In genomic region chr13:28867564-28867963, GRCh38 we compare ENCODE assay signal across 17 cellular contexts. TPM values are rescaled to one million over a fixed set of nuclear protein-coding genes. Genes with fewer than 3 reads are reported as not detected.
DNase-seq lines count a peak whose midpoint lies in the region; ATAC-seq, FAIRE-seq and TF ChIP-seq lines count a peak whose summit lies in the region.
"Had no signal": no experiment of that assay in that cellular context is flagged by ENCODE, and none has a peak within 500 bp of the region (broad histone marks: within the 10 kb centered on the region; RNA-seq: fewer than 3 reads in every experiment).

No MANE protein-coding gene starts in this region.

- TF ChIP-seq CTCF in right atrium auricular region (IDR thresholded peaks at IDR 0.05) (no peak), heart left ventricle (IDR thresholded peaks at IDR 0.05) (no peak)

- ATAC-seq in Right ventricle myocardium superior (ENCODE audit: poor library complexity) = peak; percentile 86
- ATAC-seq in heart left ventricle = peak; percentile 67 to 84 (median 76)
- peak; percentile 24 for ATAC-seq in left lobe of liver
- ATAC-seq: CD8-positive, alpha-beta T cell; GM12878; HepG2 had no signal

- no peak for FAIRE-seq in H54 (lab: Jason Lieb, UNC)
- FAIRE-seq: HepG2 had no signal

- no peak overlapping the region for H3K4me3 ChIP-seq in right atrium auricular region
- H3K4me3 ChIP-seq in heart left ventricle = no peak overlapping the region
- H3K4me3 ChIP-seq: BLaER1 treated with 17β-estradiol and CSF1 and Interleukin-3, amounts not matched to agents 10 nM and 100 nM; GM12878 had no signal

- DNase-seq in Right ventricle myocardium superior = no peak
- DNase-seq in right atrium auricular region (ENCODE audit: low spot score) = no peak
- peak in 4 of 5 donors; percentile 29 to 40 (median 35) for DNase-seq in heart left ventricle
- no peak for DNase-seq in left lobe of liver (ENCODE audit: low spot score)
- DNase-seq in middle frontal gyrus (ENCODE audit: extremely low spot score, low spot score) = no peak
- no peak for DNase-seq in activated T-cell treated with anti-CD3 and anti-CD28 coated beads for 4 hours
- no peak for DNase-seq in H54 (ENCODE audit: insufficient read length, low spot score)
- DNase-seq: 8988T; Calu3; CD8-positive, alpha-beta T cell; DMS79 treated with DMSO at 0.1 percent for 48 hours; GOT3; H9 had no signal

- TF ChIP-seq POLR2A in heart left ventricle (IDR thresholded peaks at IDR 0.05) = no peak
- TF ChIP-seq POLR2A in H54 (IDR thresholded peaks at IDR 0.05; ENCODE audit: low read depth, low read length) = no peak

- H3K36me3 ChIP-seq in right atrium auricular region = no peaks in the 10 kb centered on the region
- no peaks in the 10 kb centered on the region for H3K36me3 ChIP-seq in heart left ventricle
- H3K36me3 ChIP-seq: BLaER1 treated with 17β-estradiol and CSF1 and Interleukin-3, amounts not matched to agents 10 nM and 100 nM had no signal

- H3K4me1 ChIP-seq in right atrium auricular region = no peaks in the 10 kb centered on the region
- H3K4me1 ChIP-seq in heart left ventricle = peaks cover 0 to 18% (median 0%) of the 10 kb centered on the region in 12 donors

- H3K27me3 ChIP-seq in right atrium auricular region (no peaks in the 10 kb centered on the region), heart left ventricle (no peaks in the 10 kb centered on the region)
- H3K27me3 ChIP-seq: BLaER1 treated with 17β-estradiol and CSF1 and Interleukin-3, amounts not matched to agents 10 nM and 100 nM had no signal

- intact Hi-C loops in Right ventricle myocardium superior (cut with DNase I) = no loop called here
- intact Hi-C loops in heart left ventricle (cut with DNase I) = no loop called here

- WGBS in heart left ventricle, 4 donors = 29 to 50% (median 38%) methylated on average over 1 of the region's 1 CpG

- H3K9me3 ChIP-seq in right atrium auricular region (peaks cover 5 to 6% of the 10 kb centered on the region in 2 donors), heart left ventricle (peaks cover 0 to 10% (median 6%) of the 10 kb centered on the region in 12 donors)

- H3K27ac ChIP-seq in right atrium auricular region = peak overlapping the region in 1 of 2 donors; percentile 72
- H3K27ac ChIP-seq in heart left ventricle = peak overlapping the region in 5 of 12 donors; percentile 1 to 61 (median 39)
- H3K27ac ChIP-seq: BLaER1 treated with 17β-estradiol and CSF1 and Interleukin-3, amounts not matched to agents 10 nM and 100 nM had no signal

RNA-seq across cellular contexts. Expression of gene MTUS2, which starts 47.4 kb away (rescaled TPM):
- 118 TPM for total RNA-seq in Right ventricle myocardium superior
- total RNA-seq in right atrium auricular region = 100 to 1,000 TPM in 1 of 2 donors, 10 to 100 TPM in 1; 34.6 to 142 TPM
- total RNA-seq in heart left ventricle = 100 to 1,000 TPM in 3 of 9 donors, 10 to 100 TPM in 6; 35.9 to 174 (median 67.9) TPM
- polyA plus RNA-seq in heart left ventricle = 10 to 100 TPM; 28.7 to 75.0 TPM
- 0.53 TPM for total RNA-seq in left lobe of liver
- total RNA-seq: B cell; Calu3; CD8-positive, alpha-beta T cell; HepG2 had no signal
- polyA plus RNA-seq: HepG2 had no signal

Comparison
In these comparisons a context has a peak if more than half of its experiments do, and no peak if none do; other contexts are left out.
1. DNase-seq: peak in heart left ventricle (4 of 5); none in Right ventricle myocardium superior (single experiment), right atrium auricular region (single experiment), left lobe of liver (single experiment), middle frontal gyrus (single experiment), activated T-cell treated with anti-CD3 and anti-CD28 coated beads for 4 hours (single experiment) and H54 (single experiment).
2. ATAC-seq: peak in every context shown above with its lines; median percentile 86 in Right ventricle myocardium superior; 76 in heart left ventricle; 24 in left lobe of liver.
3. RNA of gene MTUS2, which starts 47.4 kb away (total RNA-seq): 34.6 to 142 TPM in right atrium auricular region, 118 TPM in Right ventricle myocardium superior (single experiment) and 35.9 to 174 TPM in heart left ventricle; 0.53 TPM in left lobe of liver (single experiment); every median in the first group is over 10 times any median in the second.